In the genomic region with DNA sequence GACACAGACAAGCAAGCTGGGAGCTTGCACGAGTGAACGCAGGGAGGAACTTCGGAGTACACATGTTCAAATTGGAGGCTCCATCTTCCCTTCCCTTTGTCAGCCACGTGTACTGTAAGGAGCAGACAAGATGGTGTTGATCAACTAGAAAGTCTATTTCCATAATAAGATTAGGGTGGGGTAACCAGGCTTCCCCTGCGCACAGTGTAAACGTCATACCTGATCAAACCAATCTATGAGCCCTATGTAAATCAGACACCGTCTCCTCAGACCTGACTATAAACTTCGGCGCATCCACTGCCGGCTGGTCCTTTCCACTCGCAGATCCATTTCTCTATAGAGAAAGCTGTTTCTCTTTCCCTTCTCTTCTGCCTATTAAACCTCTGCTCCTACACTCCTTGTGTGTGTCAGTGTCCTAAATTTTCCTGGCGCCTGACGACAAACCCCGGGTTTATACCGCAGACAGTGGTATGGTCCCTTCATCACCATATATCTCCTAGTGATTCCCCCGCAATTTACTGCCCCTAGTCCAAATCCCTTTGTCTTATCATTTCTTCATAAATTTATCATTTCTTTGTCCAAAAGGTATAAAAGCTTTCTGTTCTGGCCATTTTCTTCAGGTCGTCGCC, we compare ENCODE assay signal across 13 cellular contexts. TPM values are rescaled to one million over a fixed set of nuclear protein-coding genes. Genes with fewer than 3 reads are reported as not detected.
DNase-seq lines count a peak whose midpoint lies in the region; ATAC-seq and TF ChIP-seq lines count a peak whose summit lies in the region.
"Had no signal": no experiment of that assay in that cellular context is flagged by ENCODE, and none has a peak within 500 bp of the region (broad histone marks: within the 10 kb centered on the region; RNA-seq: fewer than 3 reads in every experiment).

No MANE protein-coding gene starts in this region.

- ATAC-seq in CD8-positive, alpha-beta T cell, result no peak
- ATAC-seq in T-cell (replicated peaks in 1 of 4), result no peak
- ATAC-seq in GM18502 (IDR thresholded peaks at IDR 0.05; ENCODE audit: poor library complexity, unreplicated experiment), result no peak
- no peak for ATAC-seq in HG02588 (IDR thresholded peaks at IDR 0.05; ENCODE audit: unreplicated experiment)
- ATAC-seq in omental fat pad (ENCODE audit: low FRiP score), result no peak
- ATAC-seq: gastroesophageal sphincter had no signal

- no peaks in the 10 kb centered on the region for H3K27me3 Mint-ChIP-seq in CD8-positive, alpha-beta T cell (ENCODE audit: low read depth)
- no peaks in the 10 kb centered on the region for H3K27me3 Mint-ChIP-seq in T-cell
- peaks cover 3% of the 10 kb centered on the region for H3K27me3 Mint-ChIP-seq in nephron progenitor cell (ENCODE audit: low read depth, poor library complexity)
- H3K27me3 Mint-ChIP-seq: memory B cell had no signal

- no peak overlapping the region for H3K27ac ChIP-seq in CD8-positive, alpha-beta T cell (ENCODE audit: low read depth, low read length)

- H3K36me3 ChIP-seq in CD8-positive, alpha-beta T cell (ENCODE audit: insufficient read depth, low read length), result no peaks in the 10 kb centered on the region
- H3K36me3 ChIP-seq: gastroesophageal sphincter had no signal

- intact Hi-C loops in CD8-positive, alpha-beta T cell (cut with DNase I, micrococcal nuclease), result loop anchor here (2.0 to 10.0 kb wide), 3 partner anchors 409 to 957 kb away; partner anchors contain the start of gene IPO8 (in 1 of the 2)

- POLR2A ChIA-PET in CD8-positive, alpha-beta T cell (lab: Charles Lee), result interaction anchor here (1.1 to 2.2 kb wide), 6 partner anchors 249 to 1103 kb away, joined by 3 to 15 read pairs (median 4); partner anchors contain the start of genes RESF1 and YARS2
- POLR2A ChIA-PET in T-cell (lab: Charles Lee), result interaction anchor here (0.5 to 0.7 kb wide), 3 partner anchors 14 to 341 kb away, joined by 3 to 10 read pairs (median 3); no protein-coding TSS in a partner anchor

- no peak overlapping the region for H3K4me3 ChIP-seq in CD8-positive, alpha-beta T cell (ENCODE audit: low read depth, low read length)

- CTCF ChIA-PET in CD8-positive, alpha-beta T cell (lab: Charles Lee), result interaction anchor here (0.6 to 3.8 kb wide), 18 partner anchors 8 to 1104 kb away, joined by 3 to 63 read pairs (median 8); partner anchors contain the start of gene YARS2
- CTCF ChIA-PET in T-cell (lab: Charles Lee), result interaction anchor here (0.7 to 3.3 kb wide), 18 partner anchors 11 to 1104 kb away, joined by 3 to 86 read pairs (median 5); partner anchors contain the start of gene YARS2 (in 2 of the 2)

- H3K9me3 ChIP-seq in CD8-positive, alpha-beta T cell (ENCODE audit: low read length), result no peaks in the 10 kb centered on the region
- H3K9me3 ChIP-seq: gastroesophageal sphincter had no signal

- no peaks in the 10 kb centered on the region for H3K36me3 Mint-ChIP-seq in CD8-positive, alpha-beta T cell
- H3K36me3 Mint-ChIP-seq in T-cell, result no peaks in the 10 kb centered on the region
- no peaks in the 10 kb centered on the region for H3K36me3 Mint-ChIP-seq in nephron progenitor cell (ENCODE audit: low read depth)
- H3K36me3 Mint-ChIP-seq: memory B cell had no signal

- no peaks in the 10 kb centered on the region for H3K9me3 Mint-ChIP-seq in CD8-positive, alpha-beta T cell
- H3K9me3 Mint-ChIP-seq in T-cell, result no peaks in the 10 kb centered on the region
- H3K9me3 Mint-ChIP-seq in nephron progenitor cell, result no peaks in the 10 kb centered on the region
- H3K9me3 Mint-ChIP-seq: memory B cell had no signal

- no peaks in the 10 kb centered on the region for H3K27me3 ChIP-seq in CD8-positive, alpha-beta T cell (ENCODE audit: insufficient read depth, low read length)
- H3K27me3 ChIP-seq: gastroesophageal sphincter had no signal

- TF ChIP-seq CTCF in CD8-positive, alpha-beta T cell (IDR thresholded peaks at IDR 0.05), result no peak
- TF ChIP-seq CTCF in nephron progenitor cell (IDR thresholded peaks at IDR 0.05), result no peak
- TF ChIP-seq CTCF in omental fat pad (IDR thresholded peaks at IDR 0.05), result no peak

- H3K4me1 Mint-ChIP-seq in CD8-positive, alpha-beta T cell (ENCODE audit: low read depth), result peaks cover 12% of the 10 kb centered on the region
- H3K4me1 Mint-ChIP-seq in T-cell (peaks cover 8 to 14% (median 10%) of the 10 kb centered on the region in 3 donors), nephron progenitor cell (peaks cover 53% of the 10 kb centered on the region)

- H3K4me1 ChIP-seq in CD8-positive, alpha-beta T cell (ENCODE audit: insufficient read depth, low read length), result peaks cover 6% of the 10 kb centered on the region

- H3K4me3 Mint-ChIP-seq in CD8-positive, alpha-beta T cell, result peak overlapping the region; percentile 52
- H3K4me3 Mint-ChIP-seq in T-cell (peak overlapping the region in 2 of 3 donors; percentile 44 to 50), nephron progenitor cell (no peak overlapping the region)
- H3K4me3 Mint-ChIP-seq: memory B cell had no signal

- H3K27ac Mint-ChIP-seq in CD8-positive, alpha-beta T cell, result peak overlapping the region; percentile 86
- H3K27ac Mint-ChIP-seq in T-cell (peak overlapping the region; percentile 91 to 96), nephron progenitor cell (peak overlapping the region; percentile 75)

- DNase-seq in CD8-positive, alpha-beta T cell, result no peak
- DNase-seq in NCI-H1436 treated with DMSO at 0.1 percent for 48 hours (lab: John Stamatoyannopoulos, UW) (peak; percentile 92), T-cell (no peak), nephron progenitor cell (no peak), omental fat pad (ENCODE audit: low spot score) (no peak)
- DNase-seq in activated effector memory CD4-positive, alpha-beta T cell treated with Interleukin-2 at 50 U/mL for 16 hours, result no peak
- DNase-seq: central memory CD4-positive, alpha-beta T cell; NCI-H1092; SW 1271 had no signal

RNA-seq across cellular contexts. Expression of gene ETFBKMT, which starts 7.5 kb away (rescaled TPM):
- total RNA-seq in CD8-positive, alpha-beta T cell, result 1 to 10 TPM in 1 of 2 experiments, under 1 TPM in 1; 0.41 to 1.0 TPM
- total RNA-seq in T-cell (1 to 10 TPM in 4 of 5 donors, under 1 TPM in 1; 0.48 to 2.1 (median 1.6) TPM), omental fat pad (1 to 10 TPM; 1.4 to 3.2 (median 2.5) TPM)
